In genomic region chr14:33931439-33931838, GRCh38 we compare ENCODE assay signal across 21 cellular contexts. TPM values are rescaled to one million over a fixed set of nuclear protein-coding genes. Genes with fewer than 3 reads are reported as not detected.
DNase-seq lines count a peak whose midpoint lies in the region; ATAC-seq, FAIRE-seq and TF ChIP-seq lines count a peak whose summit lies in the region.
"Had no signal": no experiment of that assay in that cellular context is flagged by ENCODE, and none has a peak within 500 bp of the region (broad histone marks: within the 10 kb centered on the region; RNA-seq: fewer than 3 reads in every experiment).

No MANE protein-coding gene starts in this region.

- in situ Hi-C loops in HepG2 (cut with HindIII; ENCODE audit: extremely low pct_ligation_motif_present, low pct_unique_long_range_greater_than_20kb): no loop called here

- TF ChIP-seq EP300 in HepG2 (IDR thresholded peaks at IDR 0.05; ENCODE audit: low read depth in 2 of 2, low read length in 2 of 2): no peak
- TF ChIP-seq EP300 in HepG2 (CRISPR knock-in tag; IDR thresholded peaks at IDR 0.05; ENCODE audit: borderline replicate concordance): no peak

- 0 out of 2 replicates have a peak overlapping the region, but pooled peaks have one; percentile 22 for H3K27ac Mint-ChIP-seq in WTC11
- H3K27ac Mint-ChIP-seq in neural progenitor cell: no peak overlapping the region
- H3K27ac Mint-ChIP-seq: CD4-positive, CD25-positive, alpha-beta regulatory T cell had no signal

- H3K79me2 ChIP-seq in neural progenitor cell (ENCODE audit: low read depth): peaks cover 95% of the 10 kb centered on the region
- no peaks in the 10 kb centered on the region for H3K79me2 ChIP-seq in HepG2 (ENCODE audit: insufficient read depth, low read length)

- no peaks in the 10 kb centered on the region for H3K27me3 Mint-ChIP-seq in WTC11 (ENCODE audit: low read depth)
- H3K27me3 Mint-ChIP-seq in neural progenitor cell (ENCODE audit: insufficient read depth, low read depth): peaks cover 7% of the 10 kb centered on the region
- H3K27me3 Mint-ChIP-seq: CD4-positive, CD25-positive, alpha-beta regulatory T cell had no signal

- H3K4me3 ChIP-seq in HUES48 (ENCODE audit: low read depth, low read length) (no peak overlapping the region), neural progenitor cell (peak overlapping the region; percentile 26), HepG2 (replicated peaks in 1 of 3; ENCODE audit: insufficient read depth in 1 of 3, low read depth in 2 of 3, low read length in 3 of 3) (no peak overlapping the region)

- WGBS in HepG2 (ENCODE audit: low lambda C conversion rate): 40% methylated on average over 1 of the region's 1 CpG

- peaks cover 35% of the 10 kb centered on the region for H3K36me3 ChIP-seq in HUES48 (ENCODE audit: control insufficient read depth, insufficient read depth, low read length)
- peaks cover 30% of the 10 kb centered on the region for H3K36me3 ChIP-seq in neural progenitor cell
- no peaks in the 10 kb centered on the region; a peak in 1 of 5 replicates for H3K36me3 ChIP-seq in HepG2 (replicated peaks in 1 of 2; ENCODE audit: control insufficient read depth in 1 of 2, insufficient read depth in 2 of 2, low read length in 2 of 2)

- no peak overlapping the region for H3K4me3 Mint-ChIP-seq in WTC11
- H3K4me3 Mint-ChIP-seq in neural progenitor cell: no peak overlapping the region

- no peak for DNase-seq in WTC11 (ENCODE audit: low spot score)
- DNase-seq in epithelial cell of prostate (ENCODE audit: low read depth, low spot score): peak; percentile 39
- DNase-seq in neural progenitor cell (ENCODE audit: low spot score): peak; percentile 82
- DNase-seq in dermis blood vessel endothelial cell: no peak
- DNase-seq in HepG2 (ENCODE audit: low spot score): no peak
- DNase-seq: BE2C; CD4-positive, CD25-positive, alpha-beta regulatory T cell; EL; GF-D8; KBM-7; NCI-H1092 treated with DMSO at 0.1 percent for 48 hours; NCI-H1436 treated with DMSO at 0.1 percent for 48 hours; NCI-H1930; NCI-H226; NCI-H510A treated with DMSO at 0.1 percent for 48 hours had no signal

- FAIRE-seq in HepG2 (lab: Jason Lieb, UNC): no peak
- FAIRE-seq: GM19239, RCC 7860 had no signal

- no peaks in the 10 kb centered on the region for H3K27me3 ChIP-seq in HUES48 (ENCODE audit: control insufficient read depth, insufficient read depth, low read length)
- H3K27me3 ChIP-seq in neural progenitor cell: no peaks in the 10 kb centered on the region
- no peaks in the 10 kb centered on the region for H3K27me3 ChIP-seq in HepG2 (ENCODE audit: control insufficient read depth in 1 of 2, insufficient read depth in 2 of 2, low read length in 2 of 2)
- H3K27me3 ChIP-seq: BE2C had no signal

- intact Hi-C loops in HepG2 (cut with micrococcal nuclease; ENCODE audit: unreplicated experiment): no loop called here

- TF ChIP-seq POLR2A in HepG2 (IDR thresholded peaks at IDR 0.05; ENCODE audit: insufficient read depth in 1 of 2, low read depth in 2 of 2, low read length in 2 of 2): no peak

- peaks cover 30% of the 10 kb centered on the region for H4K20me1 ChIP-seq in neural progenitor cell (ENCODE audit: low read depth)
- H4K20me1 ChIP-seq in HepG2 (ENCODE audit: insufficient read depth, low read length): no peaks in the 10 kb centered on the region; the same call in 1 of the 2 replicates

- H3K9ac ChIP-seq in HUES48 (ENCODE audit: low read depth, low read length): no peak overlapping the region
- no peak overlapping the region for H3K9ac ChIP-seq in neural progenitor cell
- H3K9ac ChIP-seq in HepG2 (ENCODE audit: insufficient read depth, low read depth, low read length): no peak overlapping the region

- H3K36me3 Mint-ChIP-seq in WTC11 (peaks cover 30% of the 10 kb centered on the region), neural progenitor cell (peaks cover 19% of the 10 kb centered on the region)
- H3K36me3 Mint-ChIP-seq: CD4-positive, CD25-positive, alpha-beta regulatory T cell had no signal

- H3K4me2 ChIP-seq in neural progenitor cell (peak overlapping the region; percentile 70), HepG2 (ENCODE audit: low read depth, low read length) (no peak overlapping the region)

- ATAC-seq in WTC11 (no peak), HG03432 (IDR thresholded peaks at IDR 0.05; ENCODE audit: unreplicated experiment) (no peak), HepG2 (no peak)
- ATAC-seq: Right ventricle myocardium inferior had no signal

- peaks cover 44% of the 10 kb centered on the region for H3K4me1 ChIP-seq in HUES48 (ENCODE audit: control insufficient read depth, insufficient read depth, low read length)
- peaks cover 62% of the 10 kb centered on the region for H3K4me1 ChIP-seq in neural progenitor cell
- H3K4me1 ChIP-seq in HepG2 (ENCODE audit: insufficient read depth, low read length): peaks cover 8% of the 10 kb centered on the region; the same call in 1 of the 2 replicates

- H3K27ac ChIP-seq in HUES48 (ENCODE audit: low read depth, low read length) (peak overlapping the region; percentile 87), epithelial cell of prostate (no peak overlapping the region), neural progenitor cell (peak overlapping the region; percentile 93), HepG2 (ENCODE audit: extremely low read length, insufficient read depth, low read length) (no peak overlapping the region)

- H3K9me3 ChIP-seq in HUES48 (ENCODE audit: control insufficient read depth, insufficient read depth, low read length): no peaks in the 10 kb centered on the region
- H3K9me3 ChIP-seq in neural progenitor cell (ENCODE audit: low read depth): no peaks in the 10 kb centered on the region
- H3K9me3 ChIP-seq in HepG2 (ENCODE audit: low read length): no peaks in the 10 kb centered on the region
- H3K9me3 ChIP-seq: BE2C had no signal

- TF ChIP-seq CTCF in WTC11 (IDR thresholded peaks at IDR 0.05) (no peak), neural progenitor cell (IDR thresholded peaks at IDR 0.05) (no peak), HepG2 (CRISPR knock-in tag; IDR thresholded peaks at IDR 0.05) (no peak)

- POLR2A ChIA-PET in WTC11 (lab: Charles Lee): no interaction called here
- POLR2A ChIA-PET in HepG2 (lab: Yijun Ruan, JAX): no interaction called here

- no peak overlapping the region for H2AFZ ChIP-seq in neural progenitor cell (replicated peaks)
- H2AFZ ChIP-seq in HepG2 (ENCODE audit: low read length): no peak overlapping the region

- no peak for TF ChIP-seq RAD21 in HepG2 (CRISPR knock-in tag; IDR thresholded peaks at IDR 0.05)

- H3K4me1 Mint-ChIP-seq in WTC11: peaks cover 51% of the 10 kb centered on the region
- peaks cover 44% of the 10 kb centered on the region for H3K4me1 Mint-ChIP-seq in neural progenitor cell
- H3K4me1 Mint-ChIP-seq: CD4-positive, CD25-positive, alpha-beta regulatory T cell had no signal

- H3K9me3 Mint-ChIP-seq in WTC11: no peaks in the 10 kb centered on the region
- H3K9me3 Mint-ChIP-seq in neural progenitor cell: no peaks in the 10 kb centered on the region

- CTCF ChIA-PET in WTC11 (lab: Charles Lee): interaction anchor here (1.3 kb wide), 1 partner anchor 82 kb away, joined by 4 read pairs; no protein-coding TSS in a partner anchor
- CTCF ChIA-PET in HepG2 (lab: Yijun Ruan, JAX; ENCODE audit: low intra/inter-chr PET ratio, low total read pairs): no interaction called here

- peaks cover 58% of the 10 kb centered on the region for H3F3A ChIP-seq in neural progenitor cell (ENCODE audit: low read depth)

- BruUV-seq in HepG2 (replicated peaks; lab: Mats Ljungman, UMichigan): no TSS peak

TF ChIP-seq in WTC11, 78 proteins besides CTCF, POLR2A, EP300 and RAD21:
- TF ChIP-seq SMAD4 (CRISPR knock-in tag; IDR thresholded peaks at IDR 0.05): no peak

TF ChIP-seq in HepG2, 621 proteins besides CTCF, POLR2A, EP300 and RAD21 (continues in another document):
- TF ChIP-seq THAP7 (CRISPR knock-in tag; IDR thresholded peaks at IDR 0.05) (no peak), TBL1XR1 (IDR thresholded peaks at IDR 0.05; ENCODE audit: borderline replicate concordance, low read length, partially characterized antibody) (no peak), SMAD9 (CRISPR knock-in tag; IDR thresholded peaks at IDR 0.05) (no peak)

RNA-seq across cellular contexts. Expression of gene EGLN3, which starts 19.4 kb away (rescaled TPM):
- total RNA-seq in WTC11 (2021) (20.0 to 22.0 TPM (median 21.0 TPM) in 3 replicates), neural progenitor cell (ENCODE audit: low replicate concordance) (65.0 and 73.5 TPM in 2 replicates), dermis blood vessel endothelial cell (1.4 and 2.1 TPM in 2 replicates), HepG2 (2016; rRNA removed; fragmentation: Illumina TruSeq; extraction: Trizol) (0.18 TPM in 2 replicates)
- total RNA-seq in HepG2 (2016; cell fraction: cytosol; rRNA removed; fragmentation: Illumina TruSeq; extraction: Trizol; ENCODE audit: low read depth): not detected in 2 replicates
- 0.13 and 0.39 TPM in 2 replicates for total RNA-seq in HepG2 (2016; cell fraction: insoluble cytoplasmic fraction; rRNA removed; fragmentation: Illumina TruSeq; extraction: Trizol)
- 0.07 and 0.12 TPM in 2 replicates for total RNA-seq in HepG2 (2016; cell fraction: membrane; rRNA removed; fragmentation: Illumina TruSeq; extraction: Trizol)
- not detected in 2 replicates for total RNA-seq in HepG2 (2016; cell fraction: nucleus; rRNA removed; fragmentation: Illumina TruSeq; extraction: Trizol)
- 27.3 and 30.1 TPM in 2 replicates for polyA plus RNA-seq in HepG2 (2011; rRNA removed)
- polyA plus RNA-seq in HepG2 (2011; cell fraction: cytosol; rRNA removed): 13.7 and 27.8 TPM in 2 replicates
- polyA plus RNA-seq in HepG2 (2011; cell fraction: nucleus; rRNA removed): 14.1 and 18.4 TPM in 2 replicates
- polyA plus RNA-seq in HepG2 (2012): 89.8 and 101 TPM in 2 replicates
- not detected in 2 replicates for polyA plus RNA-seq in HepG2 (2016; cell fraction: cytosol; fragmentation: Illumina TruSeq; extraction: Trizol; ENCODE audit: low read depth)
- polyA plus RNA-seq in HepG2 (2016; cell fraction: insoluble cytoplasmic fraction; fragmentation: Illumina TruSeq; extraction: Trizol; ENCODE audit: low read depth): 0.11 and 0.19 TPM in 2 replicates
- 0.17 TPM in 1 of 2 replicates, not detected in the other for polyA plus RNA-seq in HepG2 (2016; cell fraction: membrane; fragmentation: Illumina TruSeq; extraction: Trizol; ENCODE audit: low read depth)
- not detected in 2 replicates for polyA plus RNA-seq in HepG2 (2016; cell fraction: nucleus; fragmentation: Illumina TruSeq; extraction: Trizol; ENCODE audit: insufficient read depth, low read depth)
- polyA minus RNA-seq in HepG2 (2011; rRNA and poly(A)+ RNA removed; ENCODE audit: low replicate concordance): 8.9 and 29.0 TPM in 2 replicates
- 24.4 and 43.2 TPM in 2 replicates for polyA minus RNA-seq in HepG2 (2011; cell fraction: cytosol; rRNA and poly(A)+ RNA removed)
- 23.8 and 49.0 TPM in 2 replicates for polyA minus RNA-seq in HepG2 (2011; cell fraction: nucleus; rRNA and poly(A)+ RNA removed)
- total RNA-seq: OCI-LY7 had no signal

Comparison
In these comparisons a context has a peak if more than half of its experiments do, and no peak if none do; other contexts are left out.
1. H3K27ac ChIP-seq: peak in HUES48 (single experiment) and neural progenitor cell (single experiment); none in epithelial cell of prostate (single experiment) and HepG2 (single experiment).
2. DNase-seq: peak in epithelial cell of prostate (single experiment) and neural progenitor cell (single experiment); none in WTC11 (single experiment), dermis blood vessel endothelial cell (single experiment) and HepG2 (single experiment).